8 cellular contexts compared by ENCODE assay signal in genomic region chr5:180591249-180591887, GRCh38. TPM values are rescaled to one million over a fixed set of nuclear protein-coding genes. Genes with fewer than 3 reads are reported as not detected.
DNase-seq lines count a peak whose midpoint lies in the region; ATAC-seq and TF ChIP-seq lines count a peak whose summit lies in the region.

TSS of gene SCGB3A1 (minus strand) at chr5:180591499. CDS start at chr5:180591462, 37 bp downstream.

- H3K79me1 ChIP-seq in IMR-90 (ENCODE audit: low read depth in 1 of 2, low read length in 2 of 2) (no peaks in the 10 kb centered on the region), neuronal stem cell (ENCODE audit: low read depth, low read length) (peaks cover 2% of the 10 kb centered on the region)

- H3K4me3 Mint-ChIP-seq in endodermal cell (peak within 1 kb of the TSS; percentile 17), HFFc6 (no peak within 1 kb of the TSS)

- no peak within 1 kb of the TSS for H2BK120ac ChIP-seq in IMR-90 (ENCODE audit: low read depth, low read length)
- H2BK120ac ChIP-seq in neuronal stem cell (ENCODE audit: low read depth, low read length), result no peak within 1 kb of the TSS

- TF ChIP-seq CTCF in IMR-90 (conservative IDR thresholded peaks at IDR 0.05; ENCODE audit: low read depth, low read length) (no peak), endodermal cell (conservative IDR thresholded peaks at IDR 0.05) (no peak), HFFc6 (IDR thresholded peaks at IDR 0.05) (no peak)

- H3K9me3 ChIP-seq in IMR-90 (ENCODE audit: control insufficient read depth, insufficient read depth, low read length) (no peaks in the 10 kb centered on the region), endodermal cell (ENCODE audit: control insufficient read depth, low read length) (no peaks in the 10 kb centered on the region), neuronal stem cell (replicated peaks in 1 of 2; ENCODE audit: control insufficient read depth in 2 of 2, insufficient read depth in 1 of 2, low read depth in 1 of 2, low read length in 2 of 2) (no peaks in the 10 kb centered on the region)

- POLR2A ChIA-PET in IMR-90 (lab: Charles Lee; ENCODE audit: unreplicated experiment), result no interaction called here

- intact Hi-C loops in IMR-90 (cut with micrococcal nuclease), result no loop called here

- no peak within 1 kb of the TSS for H3K56ac ChIP-seq in IMR-90 (ENCODE audit: extremely low read depth, insufficient read depth, low read length)

- H3K36me3 Mint-ChIP-seq in endodermal cell (ENCODE audit: low read depth) (no peaks in the 10 kb centered on the region), HFFc6 (ENCODE audit: low read depth) (no peaks in the 10 kb centered on the region; the same call in 1 of the 2 replicates)

- no peak for TF ChIP-seq RAD21 in IMR-90 (IDR thresholded peaks at IDR 0.05; ENCODE audit: low read length)

- no peaks in the 10 kb centered on the region for H3K9me1 ChIP-seq in IMR-90 (ENCODE audit: insufficient read depth, low read length)

- in situ Hi-C loops in IMR-90 (cut with MboI; ENCODE audit: low sequenced_read_pairs), result no loop called here

- H3K9ac ChIP-seq in IMR-90 (ENCODE audit: low read depth, low read length) (no peak within 1 kb of the TSS), endodermal cell (ENCODE audit: extremely low read depth, low read length, poor library complexity, severe bottlenecking) (no peak within 1 kb of the TSS), neuronal stem cell (ENCODE audit: low read depth, low read length, poor library complexity) (peak within 1 kb of the TSS; percentile 70)

- no peaks in the 10 kb centered on the region for H3K9me3 Mint-ChIP-seq in endodermal cell
- H3K9me3 Mint-ChIP-seq in HFFc6, result no peaks in the 10 kb centered on the region

- dilution Hi-C loops in IMR-90 (cut with HindIII; ENCODE audit: low sequenced_read_pairs, unreplicated experiment), result no loop called here

- H3K27ac Mint-ChIP-seq in endodermal cell (no peak within 1 kb of the TSS), HFFc6 (no peak within 1 kb of the TSS)

- ATAC-seq in IMR-90 (ENCODE audit: low read depth) (peak; percentile 45), HG03039 (IDR thresholded peaks at IDR 0.05; ENCODE audit: unreplicated experiment) (no peak)

- CTCF ChIA-PET in IMR-90 (lab: Yijun Ruan, JAX), result no interaction called here

- peaks cover 40% of the 10 kb centered on the region for H3K27me3 ChIP-seq in IMR-90 (ENCODE audit: control insufficient read depth, insufficient read depth, low read length)
- H3K27me3 ChIP-seq in endodermal cell (ENCODE audit: control insufficient read depth, insufficient read depth, low read length, poor library complexity, severe bottlenecking), result peaks cover 65% of the 10 kb centered on the region
- H3K27me3 ChIP-seq in neuronal stem cell (ENCODE audit: control insufficient read depth in 3 of 3, insufficient read depth in 3 of 3, low read depth in 1 of 3, low read length in 3 of 3), result peaks cover 7 to 56% (median 45%) of the 10 kb centered on the region in 3 experiments

- H3K4me3 ChIP-seq in IMR-90 (ENCODE audit: insufficient read depth, low read depth, low read length), result no peak within 1 kb of the TSS
- H3K4me3 ChIP-seq in endodermal cell (ENCODE audit: low read length), result peak within 1 kb of the TSS; percentile 68
- H3K4me3 ChIP-seq in neuronal stem cell (ENCODE audit: low read length in 2 of 2), result peak within 1 kb of the TSS; percentile 12 to 68

- H4K8ac ChIP-seq in IMR-90 (ENCODE audit: low read depth in 2 of 2, low read length in 2 of 2), result no peak within 1 kb of the TSS
- H4K8ac ChIP-seq in neuronal stem cell (ENCODE audit: low read depth, low read length), result no peak within 1 kb of the TSS

- H4K91ac ChIP-seq in IMR-90 (ENCODE audit: insufficient read depth, low read depth, low read length) (no peak within 1 kb of the TSS), neuronal stem cell (ENCODE audit: low read depth, low read length, poor library complexity) (no peak within 1 kb of the TSS)

- peak within 1 kb of the TSS; percentile 22 for H2BK12ac ChIP-seq in neuronal stem cell (ENCODE audit: low read length)

- peak within 1 kb of the TSS; percentile 51 for H2AFZ ChIP-seq in IMR-90 (replicated peaks; ENCODE audit: low read length, poor library complexity)
- peak within 1 kb of the TSS; percentile 82 for H2AFZ ChIP-seq in neuronal stem cell (ENCODE audit: low read length)

- H3K27ac ChIP-seq in IMR-90 (ENCODE audit: insufficient read depth, low read length) (no peak within 1 kb of the TSS), endodermal cell (ENCODE audit: low read depth, low read length) (no peak within 1 kb of the TSS), neuronal stem cell (replicated peaks; ENCODE audit: low read length) (no peak within 1 kb of the TSS)

- H3K14ac ChIP-seq in IMR-90 (replicated peaks; ENCODE audit: low read depth, low read length) (no peak within 1 kb of the TSS), neuronal stem cell (ENCODE audit: low read length) (peak within 1 kb of the TSS; percentile 63)

- H3K27me3 Mint-ChIP-seq in endodermal cell (ENCODE audit: insufficient read depth), result peaks cover 65% of the 10 kb centered on the region
- peaks cover 28% of the 10 kb centered on the region for H3K27me3 Mint-ChIP-seq in HFFc6 (ENCODE audit: insufficient read depth)

- H3K36me3 ChIP-seq in IMR-90 (ENCODE audit: control insufficient read depth, insufficient read depth, low read length) (no peaks in the 10 kb centered on the region), endodermal cell (ENCODE audit: control insufficient read depth, insufficient read depth, low read length) (no peaks in the 10 kb centered on the region), neuronal stem cell (replicated peaks in 1 of 2; ENCODE audit: control insufficient read depth in 2 of 2, insufficient read depth in 2 of 2, low read length in 2 of 2) (no peaks in the 10 kb centered on the region)

- DNase-seq in CD1c-positive myeloid dendritic cell (ENCODE audit: extremely low spot score) (peak; percentile 48), IMR-90 (no peak), endodermal cell (peak; percentile 71), neuronal stem cell (ENCODE audit: low spot score) (no peak), activated gamma-delta T cell (lab: John Stamatoyannopoulos, UW) (no peak), HFFc6 (no peak), DMS114 treated with DMSO at 0.1 percent for 48 hours (lab: John Stamatoyannopoulos, UW; ENCODE audit: unreplicated experiment) (no peak)

- H3K18ac ChIP-seq in IMR-90 (ENCODE audit: low read depth, low read length) (no peak within 1 kb of the TSS), neuronal stem cell (ENCODE audit: low read length) (peak within 1 kb of the TSS; percentile 93)

- no peak within 1 kb of the TSS for H3K23ac ChIP-seq in IMR-90 (ENCODE audit: low read depth, low read length)
- peak within 1 kb of the TSS; percentile 55 for H3K23ac ChIP-seq in neuronal stem cell (ENCODE audit: low read depth, low read length, poor library complexity)

- H3K4me2 ChIP-seq in IMR-90 (ENCODE audit: low read depth, low read length) (no peak within 1 kb of the TSS; the same call in 1 of the 2 replicates), neuronal stem cell (ENCODE audit: insufficient read depth, low read length, poor library complexity, severe bottlenecking) (peak within 1 kb of the TSS; percentile 75)

- BruUV-seq in IMR-90 (replicated peaks; lab: Mats Ljungman, UMichigan), result no TSS peak

- H2AK5ac ChIP-seq in IMR-90 (ENCODE audit: low read depth, low read length), result no peak within 1 kb of the TSS
- H2AK5ac ChIP-seq in neuronal stem cell (ENCODE audit: low read depth, low read length), result peak within 1 kb of the TSS; percentile 75

- H2BK5ac ChIP-seq in IMR-90 (ENCODE audit: low read depth, low read length, poor library complexity, severe bottlenecking) (no peak within 1 kb of the TSS), neuronal stem cell (ENCODE audit: low read length) (no peak within 1 kb of the TSS)

- H3K4me1 ChIP-seq in IMR-90 (ENCODE audit: control insufficient read depth, insufficient read depth, low read length) (no peaks in the 10 kb centered on the region; the same call in 1 of the 2 replicates), endodermal cell (ENCODE audit: control insufficient read depth, insufficient read depth, low read length) (no peaks in the 10 kb centered on the region), neuronal stem cell (ENCODE audit: control insufficient read depth in 2 of 2, insufficient read depth in 1 of 2, low read depth in 1 of 2, low read length in 2 of 2) (peaks cover 0 to 5% of the 10 kb centered on the region in 2 donors)

- no peak within 1 kb of the TSS for H2AK9ac ChIP-seq in IMR-90 (replicated peaks; ENCODE audit: low read depth, low read length, poor library complexity)

- H3K4me1 Mint-ChIP-seq in endodermal cell (no peaks in the 10 kb centered on the region), HFFc6 (ENCODE audit: low read depth) (peaks cover 5% of the 10 kb centered on the region; the same call in 1 of the 2 replicates)

- no peak within 1 kb of the TSS for H3K4ac ChIP-seq in IMR-90 (ENCODE audit: low read depth, low read length)
- no peak within 1 kb of the TSS for H3K4ac ChIP-seq in neuronal stem cell (ENCODE audit: low read length)

- no peaks in the 10 kb centered on the region for H4K20me1 ChIP-seq in IMR-90 (ENCODE audit: insufficient read depth, low read length)

- H4K5ac ChIP-seq in IMR-90 (ENCODE audit: low read depth, low read length), result no peak within 1 kb of the TSS

- no peak within 1 kb of the TSS for H2BK20ac ChIP-seq in IMR-90 (ENCODE audit: low read depth, low read length)

- 8% methylated on average over 21 of the region's 69 CpGs; no CpG with 5 or more reads in 1 of the 2 experiments for WGBS in IMR-90 (ENCODE audit: extremely low coverage in 2 of 2, insufficient read length in 1 of 2), 2 experiments
- 0 to 19% methylated on average over 3 to 69 of the region's 69 CpGs for WGBS in endodermal cell (ENCODE audit: insufficient coverage in 1 of 2, insufficient read length in 1 of 2), 2 experiments
- no CpG with 5 or more reads among the region's 69 CpGs for WGBS in neuronal stem cell (ENCODE audit: extremely low coverage in 2 of 2, insufficient read length in 2 of 2, insufficient replicate concordance in 1 of 2), 2 donors

- H2BK15ac ChIP-seq in IMR-90 (ENCODE audit: low read depth, low read length) (no peak within 1 kb of the TSS), neuronal stem cell (ENCODE audit: low read length) (peak within 1 kb of the TSS; percentile 49)

- TF ChIP-seq POLR2A in IMR-90 (IDR thresholded peaks at IDR 0.05; ENCODE audit: low read depth, low read length), result no peak

TF ChIP-seq in IMR-90, 13 proteins besides CTCF, POLR2A, EP300 and RAD21 (continues in another document):
- TF ChIP-seq SMC3 (IDR thresholded peaks at IDR 0.05; ENCODE audit: low read depth, low read length), result no peak

RNA-seq across cellular contexts. Expression of gene SCGB3A1, which starts in this region (rescaled TPM):
- total RNA-seq in IMR-90 (2012; rRNA removed) (not detected in 2 replicates), endodermal cell (under 1 TPM in 1 of 2 donors, not detected in 1; 0.57 TPM)
- not detected in 2 replicates for polyA plus RNA-seq in IMR-90 (2012; rRNA removed)
- polyA plus RNA-seq in IMR-90 (2012; cell fraction: cytosol; rRNA removed), result not detected in 2 replicates
- polyA plus RNA-seq in IMR-90 (2012; cell fraction: nucleus; rRNA removed; ENCODE audit: low replicate concordance), result not detected in 2 replicates
- not detected for polyA plus RNA-seq in endodermal cell (2013, experiment 1 of 2)
- polyA plus RNA-seq in endodermal cell (2013, experiment 2 of 2), result not detected
- polyA plus RNA-seq in neuronal stem cell (2013, experiment 1 of 2), result 0.75 TPM
- 0.66 TPM for polyA plus RNA-seq in neuronal stem cell (2013, experiment 2 of 2)
- not detected for total RNA-seq in HFFc6 (2021; fragmentation: NEBNext Ultra II Directional; extraction: Animal tissue kit (Norgen Biotek cat#: 25700))

Comparison
In these comparisons a context has a peak if more than half of its experiments do, and no peak if none do; other contexts are left out.
1. Peak in ATAC-seq in IMR-90; RNA of the gene not detected or under 1 TPM.
2. Peak in DNase-seq and H3K4me3 ChIP-seq in endodermal cell; RNA of the gene not detected or under 1 TPM.